Comparison of ENCODE assay signal across 7 cellular contexts in genomic region chr7:121366852-121367431, GRCh38. TPM values are rescaled to one million over a fixed set of nuclear protein-coding genes. Genes with fewer than 3 reads are reported as not detected.
A peak's percentile ranks its signal among the peaks of the same experiment; 100 is the strongest.
DNase-seq lines count a peak whose midpoint lies in the region; ATAC-seq and TF ChIP-seq lines count a peak whose summit lies in the region.

No MANE protein-coding gene starts in this region.

- no peaks in the 10 kb centered on the region for H3K9me2 ChIP-seq in OCI-LY7 (ENCODE audit: insufficient read depth, low read length)

- H3K27ac Mint-ChIP-seq in Calu3 (ENCODE audit: unreplicated experiment) = no peak overlapping the region
- no peak overlapping the region for H3K27ac Mint-ChIP-seq in nephron

- no peaks in the 10 kb centered on the region for H3K9me3 ChIP-seq in OCI-LY7 (ENCODE audit: low read length)

- CTCF ChIA-PET in Calu3 (lab: Charles Lee) = interaction anchor here (0.8 to 2.0 kb wide), 7 partner anchors 17 to 628 kb away, joined by 3 to 8 read pairs (median 7); partner anchors contain the start of gene FAM3C
- CTCF ChIA-PET in OCI-LY7 (lab: Charles Lee; ENCODE audit: unreplicated experiment) = interaction anchor here (0.6 to 1.1 kb wide), 2 partner anchors 17 to 31 kb away, joined by 3 read pairs; no protein-coding TSS in a partner anchor

- BruUV-seq in Calu3 (replicated peaks; lab: Mats Ljungman, UMichigan) = no TSS peak
- BruUV-seq in OCI-LY7 (replicated peaks; lab: Mats Ljungman, UMichigan) = no TSS peak

- H3K4me3 ChIP-seq in OCI-LY7 (ENCODE audit: low read depth, low read length, poor library complexity, severe bottlenecking) = no peak overlapping the region

- DNase-seq in Calu3 = peak; percentile 15
- DNase-seq in H4 (ENCODE audit: low spot score) = peak; percentile 23
- peak; percentile 46 for DNase-seq in OCI-LY7 (ENCODE audit: low spot score)
- peak; percentile 47 to 62 for DNase-seq in dermis microvascular lymphatic vessel endothelial cell (ENCODE audit: low read depth in 2 of 2)
- no peak for DNase-seq in mesenteric fat pad (ENCODE audit: low spot score)

- no peaks in the 10 kb centered on the region for H3K27me3 Mint-ChIP-seq in Calu3 (ENCODE audit: unreplicated experiment)
- H3K27me3 Mint-ChIP-seq in nephron (ENCODE audit: low read depth) = no peaks in the 10 kb centered on the region

- peak; percentile 39 for TF ChIP-seq CTCF in Calu3 (IDR thresholded peaks at IDR 0.05; ENCODE audit: unreplicated experiment)
- peak; percentile 96 for TF ChIP-seq CTCF in OCI-LY7 (conservative IDR thresholded peaks at IDR 0.05; ENCODE audit: low read length)
- peak; percentile 73 to 87 (median 75) for TF ChIP-seq CTCF in nephron (IDR thresholded peaks at IDR 0.05; ENCODE audit: unreplicated experiment in 3 of 3)

- peaks cover 5% of the 10 kb centered on the region; the same call in 1 of the 2 replicates for H4K20me1 ChIP-seq in OCI-LY7 (ENCODE audit: insufficient read depth, low read length)

- POLR2A ChIA-PET in OCI-LY7 (lab: Charles Lee) = interaction anchor here (0.6 to 1.8 kb wide), 7 partner anchors 13 to 381 kb away, joined by 3 to 8 read pairs (median 3); partner anchors contain the start of gene FAM3C

- peaks cover 56% of the 10 kb centered on the region for H3K36me3 ChIP-seq in OCI-LY7 (ENCODE audit: insufficient read depth, low read length)

- peaks cover 28% of the 10 kb centered on the region for H3K4me1 Mint-ChIP-seq in Calu3 (ENCODE audit: low read depth, unreplicated experiment)
- peaks cover 26% of the 10 kb centered on the region for H3K4me1 Mint-ChIP-seq in nephron

- 0 out of 2 replicates have a peak, but pooled peaks cover 2% of the 10 kb centered on the region for H3K79me2 ChIP-seq in OCI-LY7 (ENCODE audit: insufficient read depth, low read depth, low read length)

- H3K27ac ChIP-seq in OCI-LY7 (ENCODE audit: low read depth, low read length, poor library complexity, severe bottlenecking) = no peak overlapping the region

- H3K9me3 Mint-ChIP-seq in Calu3 (ENCODE audit: low read depth, unreplicated experiment) (no peaks in the 10 kb centered on the region), nephron (no peaks in the 10 kb centered on the region)

- intact Hi-C loops in Calu3 (cut with micrococcal nuclease; ENCODE audit: unreplicated experiment) (loop anchor here (1.0 to 10.0 kb wide), 4 partner anchors 30 to 628 kb away; partner anchors contain the start of gene FAM3C), OCI-LY7 (cut with micrococcal nuclease; ENCODE audit: unreplicated experiment) (loop anchor here (1.0 to 10.0 kb wide), 3 partner anchors 180 to 628 kb away; no protein-coding TSS in a partner anchor)

- no peak overlapping the region for H3K4me2 ChIP-seq in OCI-LY7 (ENCODE audit: low read length)

- no peak for ATAC-seq in HG02973 (IDR thresholded peaks at IDR 0.05; ENCODE audit: unreplicated experiment)

- H3K36me3 Mint-ChIP-seq in Calu3 (ENCODE audit: insufficient read depth, unreplicated experiment) = peaks cover 47% of the 10 kb centered on the region
- peaks cover 48% of the 10 kb centered on the region for H3K36me3 Mint-ChIP-seq in nephron (ENCODE audit: low read depth)

- H3K4me1 ChIP-seq in OCI-LY7 (ENCODE audit: insufficient read depth, low read length, poor library complexity, severe bottlenecking) = peaks cover 5% of the 10 kb centered on the region

- H2AFZ ChIP-seq in OCI-LY7 (ENCODE audit: low read length) = no peak overlapping the region

- H3K4me3 Mint-ChIP-seq in Calu3 (ENCODE audit: low read depth, unreplicated experiment) (no peak overlapping the region), nephron (no peak overlapping the region)

RNA-seq across cellular contexts. Expression of gene FAM3C, which starts 29.2 kb away (rescaled TPM):
- total RNA-seq in Calu3 (2022) (178 and 206 TPM in 2 replicates), OCI-LY7 (2022) (27.6 and 35.3 TPM in 2 replicates), dermis microvascular lymphatic vessel endothelial cell (29.3 and 30.6 TPM in 2 replicates), mesenteric fat pad (44.8 TPM)
- 55.7 and 57.7 TPM in 2 replicates for total RNA-seq in H4 (2014; rRNA removed; shearing (Covaris generic))
- 18.1 and 22.9 TPM in 2 replicates for total RNA-seq in OCI-LY7 (2014; rRNA removed; shearing (Covaris generic))

RNA-seq across cellular contexts. Expression of gene WNT16, which starts 38.1 kb away (rescaled TPM):
- not detected in 2 replicates for total RNA-seq in Calu3 (2022)
- total RNA-seq in H4 (2014; rRNA removed; shearing (Covaris generic)) = not detected in 2 replicates
- not detected in 2 replicates for total RNA-seq in OCI-LY7 (2014; rRNA removed; shearing (Covaris generic))
- total RNA-seq in OCI-LY7 (2022) = not detected in 2 replicates
- total RNA-seq in dermis microvascular lymphatic vessel endothelial cell = not detected in 2 replicates
- not detected for total RNA-seq in mesenteric fat pad

Comparison
In these comparisons a context has a peak if more than half of its experiments do, and no peak if none do; other contexts are left out.
1. CTCF ChIP-seq: peak in every context shown above with its lines; median percentile 96 in OCI-LY7; 75 in nephron; 39 in Calu3.